ENCODE assay signal across 3 cellular contexts in genomic region chr18:22184573-22184972, GRCh38. TPM values are rescaled to one million over a fixed set of nuclear protein-coding genes. Genes with fewer than 3 reads are reported as not detected.
"Had no signal": no experiment of that assay in that cellular context is flagged by ENCODE, and none has a peak within 500 bp of the region (broad histone marks: within the 10 kb centered on the region; RNA-seq: fewer than 3 reads in every experiment).

No MANE protein-coding gene starts in this region.

RNA-seq across cellular contexts. Expression of gene GATA6, which starts 15.2 kb away (rescaled TPM):
- total RNA-seq: activated CD4-positive, alpha-beta T cell treated with anti-CD3 and anti-CD28 coated beads, Interleukin-2, amount 10 ng/mL, durations not matched to agents 7 days and 5 days; activated CD8-positive, alpha-beta memory T cell treated with anti-CD3 and anti-CD28 coated beads, Interleukin-2, amount 10 ng/mL, durations not matched to agents 7 days and 5 days; activated CD8-positive, alpha-beta T cell treated with anti-CD3 and anti-CD28 coated beads for 36 hours had no signal
